ENCODE assay signal across 1 cellular context in genomic region chr2:63058149-63058741, GRCh38.
TF ChIP-seq lines count a peak whose summit lies in the region.

No MANE protein-coding gene starts in this region.

TF ChIP-seq in H1, 55 proteins besides CTCF, POLR2A, EP300 and RAD21:
- TF ChIP-seq TCF12 (IDR thresholded peaks at IDR 0.05; ENCODE audit: low read depth, low read length) = 0 out of 2 replicates have a peak, but pooled peaks have one; percentile 30
- TF ChIP-seq GTF2F1 (IDR thresholded peaks at IDR 0.05; ENCODE audit: borderline replicate concordance, low read depth, low read length) = no peak
- TF ChIP-seq, protein P1, sequence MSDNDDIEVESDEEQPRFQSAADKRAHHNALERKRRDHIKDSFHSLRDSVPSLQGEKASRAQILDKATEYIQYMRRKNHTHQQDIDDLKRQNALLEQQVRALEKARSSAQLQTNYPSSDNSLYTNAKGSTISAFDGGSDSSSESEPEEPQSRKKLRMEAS (IDR thresholded peaks at IDR 0.05) = peak; percentile 82
- TF ChIP-seq EZH2 (IDR thresholded peaks at IDR 0.05; ENCODE audit: low read depth, low read length, severe bottlenecking) = no peak
- TF ChIP-seq CEBPB (IDR thresholded peaks at IDR 0.05; ENCODE audit: low read depth, low read length) = peak; percentile 26; the same call in 1 of the 2 replicates
- TF ChIP-seq E2F6 (IDR thresholded peaks at IDR 0.05) = peak; percentile 86
